19 cellular contexts compared by ENCODE assay signal in the genomic region with DNA sequence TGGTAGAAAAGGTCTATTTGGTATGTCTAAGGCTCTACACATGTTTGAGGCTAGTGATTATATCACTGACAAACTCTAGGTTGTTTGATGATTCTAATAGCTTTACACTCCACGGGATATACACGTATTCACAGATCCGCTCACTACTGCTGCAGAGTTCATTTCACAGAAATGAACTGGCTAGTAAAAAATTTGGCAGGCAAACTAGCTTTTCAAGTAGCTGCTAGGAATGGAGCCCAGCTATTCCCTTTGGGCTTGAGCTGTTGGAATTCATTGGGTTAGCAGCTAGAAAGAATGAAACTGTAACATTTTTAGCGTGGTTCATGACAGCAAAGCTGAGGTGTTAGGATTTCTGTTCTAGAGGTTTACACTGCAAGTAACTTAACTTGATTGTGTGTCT. TPM values are rescaled to one million over a fixed set of nuclear protein-coding genes. Genes with fewer than 3 reads are reported as not detected.
DNase-seq lines count a peak whose midpoint lies in the region; ATAC-seq and TF ChIP-seq lines count a peak whose summit lies in the region.
"Had no signal": no experiment of that assay in that cellular context is flagged by ENCODE, and none has a peak within 500 bp of the region (broad histone marks: within the 10 kb centered on the region; RNA-seq: fewer than 3 reads in every experiment).

No MANE protein-coding gene starts in this region.

- peak; percentile 36 for ATAC-seq in left lung
- ATAC-seq in HG03159 (IDR thresholded peaks at IDR 0.05; ENCODE audit: unreplicated experiment) = no peak
- no peak for ATAC-seq in lower lobe of right lung
- ATAC-seq: PC-3 had no signal

- intact Hi-C loops in left lung (cut with DNase I) = no loop called here
- intact Hi-C loops in testis (cut with DNase I; ENCODE audit: low total_unique reads) = no loop called here
- intact Hi-C loops in lower lobe of right lung (cut with DNase I) = no loop called here

- TF ChIP-seq CTCF in coronary artery (IDR thresholded peaks at IDR 0.05) = no peak
- no peak for TF ChIP-seq CTCF in left lung (IDR thresholded peaks at IDR 0.05)
- TF ChIP-seq CTCF in testis (IDR thresholded peaks at IDR 0.05) = no peak
- TF ChIP-seq CTCF in lower lobe of right lung (IDR thresholded peaks at IDR 0.05) = no peak

- no peak for TF ChIP-seq POLR2A in testis (IDR thresholded peaks at IDR 0.05)

- WGBS in testis, 2 donors = 47 to 60% methylated on average over 4 of the region's 4 CpGs

- H3K4me3 ChIP-seq in coronary artery (peak overlapping the region; percentile 3), left lung (no peak overlapping the region), testis (no peak overlapping the region), lower lobe of right lung (no peak overlapping the region)
- H3K4me3 ChIP-seq: SK-N-MC, smooth muscle cell, transverse colon had no signal

- no peaks in the 10 kb centered on the region for H3K9me3 ChIP-seq in left lung
- no peaks in the 10 kb centered on the region for H3K9me3 ChIP-seq in testis
- H3K9me3 ChIP-seq in lower lobe of right lung = no peaks in the 10 kb centered on the region
- H3K9me3 ChIP-seq: transverse colon had no signal

- no peaks in the 10 kb centered on the region for H3K4me1 ChIP-seq in left lung
- H3K4me1 ChIP-seq in testis = no peaks in the 10 kb centered on the region
- no peaks in the 10 kb centered on the region for H3K4me1 ChIP-seq in lower lobe of right lung

- H3K27me3 ChIP-seq in left lung = no peaks in the 10 kb centered on the region
- H3K27me3 ChIP-seq in testis = no peaks in the 10 kb centered on the region
- H3K27me3 ChIP-seq in lower lobe of right lung (ENCODE audit: low read depth) = no peaks in the 10 kb centered on the region
- H3K27me3 ChIP-seq: transverse colon had no signal

- DNase-seq in NCI-H446 treated with DMSO at 0.1 percent for 48 hours (lab: John Stamatoyannopoulos, UW) = peak; percentile 61
- no peak for DNase-seq in coronary artery (ENCODE audit: low spot score)
- DNase-seq in left lung = no peak
- peak; percentile 60 for DNase-seq in testis
- no peak for DNase-seq in mucosa of gallbladder (ENCODE audit: low spot score)
- no peak for DNase-seq in lower lobe of right lung
- DNase-seq: activated CD4-positive, alpha-beta T cell treated with anti-CD3 and anti-CD28 coated beads for 1 hour; activated gamma-delta T cell; amniotic stem cell; hippocampal formation; kidney glomerular epithelial cell; NCI-H2029; PC-3; T-helper 9 cell; transverse colon had no signal

- H3K27ac ChIP-seq in coronary artery (peak overlapping the region in 1 of 2 donors; percentile 21), left lung (no peak overlapping the region), testis (no peak overlapping the region), lower lobe of right lung (no peak overlapping the region)
- H3K27ac ChIP-seq: epithelial cell of prostate, SK-N-MC, transverse colon had no signal

- H3K36me3 ChIP-seq in left lung = peaks cover 0 to 7% of the 10 kb centered on the region in 2 donors
- no peaks in the 10 kb centered on the region for H3K36me3 ChIP-seq in testis (ENCODE audit: low read depth, missing control alignments)
- H3K36me3 ChIP-seq in lower lobe of right lung = peaks cover 20% of the 10 kb centered on the region

RNA-seq across cellular contexts. Expression of gene R3HCC1L, which starts 37.6 kb away (rescaled TPM):
- 10 to 100 TPM; 10.3 to 13.8 TPM for total RNA-seq in left lung
- 10 to 100 TPM; 38.5 to 39.5 TPM for total RNA-seq in testis
- polyA plus RNA-seq in testis (ENCODE audit: insufficient read depth, low read depth, low replicate concordance) = 36.9 TPM
- total RNA-seq in mucosa of gallbladder = 15.8 TPM
- 14.4 TPM for total RNA-seq in lower lobe of right lung

Comparison
In these comparisons a context has a peak if more than half of its experiments do, and no peak if none do; other contexts are left out.
1. DNase-seq: peak in NCI-H446 treated with DMSO at 0.1 percent for 48 hours (single experiment) and testis (single experiment); none in coronary artery (single experiment), left lung (0 of 2), mucosa of gallbladder (single experiment) and lower lobe of right lung (single experiment).